Comparison of ENCODE assay signal across 22 cellular contexts in the genomic region with DNA sequence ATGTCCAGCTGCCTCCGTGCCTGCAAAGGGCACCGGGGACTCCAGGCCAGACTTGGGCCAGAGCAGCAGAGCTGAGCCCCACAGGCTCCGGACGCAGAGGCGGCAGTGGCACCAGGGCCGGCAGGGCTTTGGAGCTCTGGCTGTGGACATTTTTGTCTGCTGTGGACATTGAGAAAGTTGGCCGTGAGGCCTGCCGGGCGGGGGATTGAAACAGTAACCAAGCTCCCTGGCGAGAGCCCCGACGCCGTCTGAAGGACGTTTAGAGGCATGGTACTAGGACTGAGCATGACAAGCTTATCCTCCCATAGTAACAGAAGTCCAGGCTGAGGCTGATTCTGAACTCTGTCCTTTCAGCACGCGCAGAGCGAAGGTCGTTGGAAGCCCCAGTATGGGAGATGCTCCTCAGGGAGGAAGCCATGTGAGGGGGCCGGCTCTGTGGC.
DNase-seq lines count a peak whose midpoint lies in the region; ATAC-seq and TF ChIP-seq lines count a peak whose summit lies in the region.
"Had no signal": no experiment of that assay in that cellular context is flagged by ENCODE, and none has a peak within 500 bp of the region (broad histone marks: within the 10 kb centered on the region; RNA-seq: fewer than 3 reads in every experiment).

No MANE protein-coding gene starts in this region.

- H3K27me3 Mint-ChIP-seq in effector memory CD8-positive, alpha-beta T cell: no peaks in the 10 kb centered on the region
- H3K27me3 Mint-ChIP-seq in natural killer cell (ENCODE audit: low read depth in 2 of 2): no peaks in the 10 kb centered on the region
- H3K27me3 Mint-ChIP-seq: CD4-positive, CD25-positive, alpha-beta regulatory T cell had no signal

- H3K27me3 ChIP-seq in testis: no peaks in the 10 kb centered on the region
- H3K27me3 ChIP-seq in SJCRH30: no peaks in the 10 kb centered on the region
- H3K27me3 ChIP-seq: BE2C had no signal

- peak overlapping the region; percentile 47 to 58 for H3K4me3 ChIP-seq in testis
- no peak overlapping the region for H3K4me3 ChIP-seq in SJCRH30

- 72 to 80% methylated on average over 8 to 19 of the region's 19 CpGs for WGBS in testis, 2 donors

- no peaks in the 10 kb centered on the region for H3K36me3 Mint-ChIP-seq in effector memory CD8-positive, alpha-beta T cell (ENCODE audit: insufficient read depth)
- H3K36me3 Mint-ChIP-seq in natural killer cell: no peaks in the 10 kb centered on the region
- H3K36me3 Mint-ChIP-seq: CD4-positive, CD25-positive, alpha-beta regulatory T cell had no signal

- intact Hi-C loops in testis (cut with DNase I; ENCODE audit: low total_unique reads): no loop called here
- intact Hi-C loops in natural killer cell (cut with micrococcal nuclease): no loop called here

- H3K4me1 ChIP-seq in testis (no peaks in the 10 kb centered on the region), SJCRH30 (no peaks in the 10 kb centered on the region)
- H3K4me1 ChIP-seq: BE2C had no signal

- H3K9me3 Mint-ChIP-seq in effector memory CD8-positive, alpha-beta T cell: peaks cover 9 to 10% of the 10 kb centered on the region in 2 donors
- H3K9me3 Mint-ChIP-seq in natural killer cell: peaks cover 4 to 5% of the 10 kb centered on the region in 2 donors

- TF ChIP-seq CTCF in testis (IDR thresholded peaks at IDR 0.05): no peak
- TF ChIP-seq CTCF in natural killer cell (IDR thresholded peaks at IDR 0.05): no peak

- DNase-seq in NCI-H2029 (lab: John Stamatoyannopoulos, UW) (peak; percentile 9), NCI-H2029 treated with DMSO at 0.1 percent for 48 hours (lab: John Stamatoyannopoulos, UW) (no peak), islet precursor cell (peak; percentile 36), testis (peak; percentile 22), SJCRH30 (no peak), natural killer cell (no peak)
- DNase-seq in effector memory CD8-positive, alpha-beta T cell: no peak
- DNase-seq: BE2C, COR-L47, EL, HFFc6, NCI-H1048, NCI-H1694, NCI-H2107, NCI-H2227 treated with DMSO at 0.1 percent for 48 hours, NCI-H524, NCI-H82, PC-3, RPMI8226, SIG-M5 had no signal

- H3K9me3 ChIP-seq in testis (no peaks in the 10 kb centered on the region), SJCRH30 (replicated peaks) (no peaks in the 10 kb centered on the region)
- H3K9me3 ChIP-seq: BE2C had no signal

- no peak overlapping the region for H3K27ac Mint-ChIP-seq in effector memory CD8-positive, alpha-beta T cell
- no peak overlapping the region for H3K27ac Mint-ChIP-seq in natural killer cell
- H3K27ac Mint-ChIP-seq: CD4-positive, CD25-positive, alpha-beta regulatory T cell; HFFc6 had no signal

- ATAC-seq in HG02678 (IDR thresholded peaks at IDR 0.05; ENCODE audit: unreplicated experiment): peak; percentile 42
- no peak for ATAC-seq in effector memory CD8-positive, alpha-beta T cell (replicated peaks)
- ATAC-seq in natural killer cell: no peak
- ATAC-seq: PC-3 had no signal

- H3K27ac ChIP-seq in testis: peak overlapping the region; percentile 53 to 72
- no peak overlapping the region for H3K27ac ChIP-seq in SJCRH30

- no peaks in the 10 kb centered on the region for H3K4me1 Mint-ChIP-seq in effector memory CD8-positive, alpha-beta T cell (ENCODE audit: low read depth in 2 of 2)
- no peaks in the 10 kb centered on the region for H3K4me1 Mint-ChIP-seq in natural killer cell

- TF ChIP-seq POLR2A in testis (IDR thresholded peaks at IDR 0.05): no peak

- H3K36me3 ChIP-seq in testis (ENCODE audit: low read depth, missing control alignments): no peaks in the 10 kb centered on the region
- H3K36me3 ChIP-seq in SJCRH30: no peaks in the 10 kb centered on the region
- H3K36me3 ChIP-seq: BE2C had no signal

- no peak overlapping the region for H3K4me3 Mint-ChIP-seq in effector memory CD8-positive, alpha-beta T cell
- H3K4me3 Mint-ChIP-seq in natural killer cell: no peak overlapping the region
- H3K4me3 Mint-ChIP-seq: CD4-positive, CD25-positive, alpha-beta regulatory T cell; HFFc6 had no signal

Comparison
In these comparisons a context has a peak if more than half of its experiments do, and no peak if none do; other contexts are left out.
1. DNase-seq: peak in NCI-H2029 (single experiment), islet precursor cell (single experiment) and testis (single experiment); none in NCI-H2029 treated with DMSO at 0.1 percent for 48 hours (single experiment), effector memory CD8-positive, alpha-beta T cell (0 of 3), SJCRH30 (0 of 2) and natural killer cell (single experiment).